1 cellular context compared by ENCODE assay signal in genomic region chr5:69250593-69250992, GRCh38.
TF ChIP-seq lines count a peak whose summit lies in the region.

No MANE protein-coding gene starts in this region.

TF ChIP-seq in WTC11, 78 proteins besides CTCF, POLR2A, EP300 and RAD21:
- TF ChIP-seq TEAD4 (CRISPR knock-in tag; IDR thresholded peaks at IDR 0.05), result no peak
- TF ChIP-seq RELA (CRISPR knock-in tag; IDR thresholded peaks at IDR 0.05; ENCODE audit: borderline replicate concordance), result no peak
- TF ChIP-seq HMGA2 (CRISPR knock-in tag; IDR thresholded peaks at IDR 0.05), result no peak
- TF ChIP-seq ATF1 (CRISPR knock-in tag; IDR thresholded peaks at IDR 0.05), result no peak
- TF ChIP-seq ZNF396 (CRISPR knock-in tag; IDR thresholded peaks at IDR 0.05; ENCODE audit: borderline replicate concordance), result no peak
- TF ChIP-seq CREM (CRISPR knock-in tag; IDR thresholded peaks at IDR 0.05), result no peak
- no peak for TF ChIP-seq GABPB1 (CRISPR knock-in tag; IDR thresholded peaks at IDR 0.05)
- TF ChIP-seq TP53 (CRISPR knock-in tag; IDR thresholded peaks at IDR 0.05), result no peak
- TF ChIP-seq, protein P1, sequence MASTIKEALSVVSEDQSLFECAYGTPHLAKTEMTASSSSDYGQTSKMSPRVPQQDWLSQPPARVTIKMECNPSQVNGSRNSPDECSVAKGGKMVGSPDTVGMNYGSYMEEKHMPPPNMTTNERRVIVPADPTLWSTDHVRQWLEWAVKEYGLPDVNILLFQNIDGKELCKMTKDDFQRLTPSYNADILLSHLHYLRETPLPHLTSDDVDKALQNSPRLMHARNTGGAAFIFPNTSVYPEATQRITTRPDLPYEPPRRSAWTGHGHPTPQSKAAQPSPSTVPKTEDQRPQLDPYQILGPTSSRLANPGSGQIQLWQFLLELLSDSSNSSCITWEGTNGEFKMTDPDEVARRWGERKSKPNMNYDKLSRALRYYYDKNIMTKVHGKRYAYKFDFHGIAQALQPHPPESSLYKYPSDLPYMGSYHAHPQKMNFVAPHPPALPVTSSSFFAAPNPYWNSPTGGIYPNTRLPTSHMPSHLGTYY (CRISPR knock-in tag; IDR thresholded peaks at IDR 0.05), result no peak
- TF ChIP-seq ZNF671 (CRISPR knock-in tag; IDR thresholded peaks at IDR 0.05), result no peak
- TF ChIP-seq E2F1 (CRISPR knock-in tag; IDR thresholded peaks at IDR 0.05), result no peak
- no peak for TF ChIP-seq PRRX2 (CRISPR knock-in tag; IDR thresholded peaks at IDR 0.05)
- no peak for TF ChIP-seq IRF2 (CRISPR knock-in tag; IDR thresholded peaks at IDR 0.05; ENCODE audit: borderline replicate concordance, low read depth)
- TF ChIP-seq, protein P2, sequence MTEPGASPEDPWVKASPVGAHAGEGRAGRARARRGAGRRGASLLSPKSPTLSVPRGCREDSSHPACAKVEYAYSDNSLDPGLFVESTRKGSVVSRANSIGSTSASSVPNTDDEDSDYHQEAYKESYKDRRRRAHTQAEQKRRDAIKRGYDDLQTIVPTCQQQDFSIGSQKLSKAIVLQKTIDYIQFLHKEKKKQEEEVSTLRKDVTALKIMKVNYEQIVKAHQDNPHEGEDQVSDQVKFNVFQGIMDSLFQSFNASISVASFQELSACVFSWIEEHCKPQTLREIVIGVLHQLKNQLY (CRISPR knock-in tag; IDR thresholded peaks at IDR 0.05), result no peak
- no peak for TF ChIP-seq NFYB (CRISPR knock-in tag; conservative IDR thresholded peaks at IDR 0.05; ENCODE audit: low read depth)
- no peak for TF ChIP-seq USF1 (CRISPR knock-in tag; IDR thresholded peaks at IDR 0.05)
